ENCODE assay signal across 9 cellular contexts in the genomic region with DNA sequence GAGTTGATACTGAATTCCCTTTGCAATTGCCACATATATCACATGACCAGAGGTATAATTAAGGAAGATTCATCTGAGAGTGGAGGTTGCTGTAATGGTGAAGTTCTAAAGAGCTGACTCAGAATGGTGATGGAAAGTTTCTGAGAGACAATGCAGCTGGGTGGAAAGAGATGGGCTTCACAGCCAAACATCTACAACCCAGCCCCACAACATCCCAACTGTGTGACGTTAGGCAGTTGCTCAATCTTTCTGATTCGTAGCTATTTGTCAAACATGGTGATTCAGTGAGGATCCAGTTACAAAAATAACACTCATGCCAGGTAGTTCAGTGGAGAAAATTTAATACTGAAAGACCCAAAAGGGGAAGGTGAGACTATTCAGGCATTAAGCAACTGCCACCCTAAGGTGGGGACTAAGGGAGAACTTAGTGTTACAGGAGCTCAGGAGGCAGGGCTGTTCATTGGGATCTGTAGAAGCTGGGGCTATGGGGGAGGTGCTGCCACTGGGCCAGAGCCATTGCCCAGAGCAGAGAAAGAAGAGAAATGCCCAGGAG. TPM values are rescaled to one million over a fixed set of nuclear protein-coding genes. Genes with fewer than 3 reads are reported as not detected.
A peak's percentile ranks its signal among the peaks of the same experiment; 100 is the strongest.
DNase-seq lines count a peak whose midpoint lies in the region; ATAC-seq, FAIRE-seq and TF ChIP-seq lines count a peak whose summit lies in the region.
"Had no signal": no experiment of that assay in that cellular context is flagged by ENCODE, and none has a peak within 500 bp of the region (broad histone marks: within the 10 kb centered on the region; RNA-seq: fewer than 3 reads in every experiment).

No MANE protein-coding gene starts in this region.

- peak; percentile 82 for DNase-seq in CD14-positive monocyte (ENCODE audit: low spot score)
- DNase-seq in astrocyte of the hippocampus (ENCODE audit: low read depth, low spot score): peak; percentile 79
- no peak for DNase-seq in C1 segment of cervical spinal cord (lab: John Stamatoyannopoulos, UW)
- DNase-seq in posterior cingulate gyrus: no peak
- no peak for DNase-seq in GM19239 (ENCODE audit: insufficient read length, low spot score)

- no peak overlapping the region for H3K4me3 Mint-ChIP-seq in CD14-positive monocyte
- H3K4me3 Mint-ChIP-seq: central memory CD8-positive, alpha-beta T cell had no signal

- H3K27me3 Mint-ChIP-seq in CD14-positive monocyte (ENCODE audit: low read depth in 3 of 3): no peaks in the 10 kb centered on the region
- H3K27me3 Mint-ChIP-seq: central memory CD8-positive, alpha-beta T cell had no signal

- H3K4me3 ChIP-seq in neutrophil (ENCODE audit: low read depth in 1 of 2, low read length in 1 of 2): no peak overlapping the region

- H3K36me3 Mint-ChIP-seq in CD14-positive monocyte: peaks cover 4 to 12% of the 10 kb centered on the region in 2 donors

- peak overlapping the region; percentile 81 to 95 (median 89) for H3K27ac Mint-ChIP-seq in CD14-positive monocyte

- no peaks in the 10 kb centered on the region for H3K9me3 ChIP-seq in neutrophil

- no peaks in the 10 kb centered on the region for H3K36me3 ChIP-seq in neutrophil

- FAIRE-seq in GM19239 (lab: Jason Lieb, UNC): no peak

- no peaks in the 10 kb centered on the region for H3K27me3 ChIP-seq in neutrophil

- no peak for TF ChIP-seq CTCF in CD14-positive monocyte (IDR thresholded peaks at IDR 0.05)
- no peak for TF ChIP-seq CTCF in neutrophil (IDR thresholded peaks at IDR 0.05)

- ATAC-seq in HG03175 (IDR thresholded peaks at IDR 0.05; ENCODE audit: unreplicated experiment): peak; percentile 10
- ATAC-seq in HG03025 (IDR thresholded peaks at IDR 0.05; ENCODE audit: low FRiP score, unreplicated experiment): no peak

- peak overlapping the region; percentile 37 for H3K27ac ChIP-seq in neutrophil

- H3K4me1 Mint-ChIP-seq in CD14-positive monocyte: peaks cover 44% of the 10 kb centered on the region

- H3K4me1 ChIP-seq in neutrophil (ENCODE audit: control insufficient read depth in 1 of 2, insufficient read depth in 1 of 2, low read depth in 1 of 2, low read length in 1 of 2): peaks cover 13% of the 10 kb centered on the region in 2 experiments

- intact Hi-C loops in CD14-positive monocyte (cut with micrococcal nuclease): loop anchor here in 1 of 2 donors (10.0 kb wide), 1 partner anchor 307 kb away; no protein-coding TSS in a partner anchor
- intact Hi-C loops in posterior cingulate gyrus (cut with DNase I): no loop called here

- peaks cover 0 to 3% (median 0%) of the 10 kb centered on the region in 7 donors for H3K9me3 Mint-ChIP-seq in CD14-positive monocyte
- H3K9me3 Mint-ChIP-seq: central memory CD8-positive, alpha-beta T cell had no signal

RNA-seq across cellular contexts. Expression of gene AFF1, which starts 6.9 kb away (rescaled TPM):
- polyA plus RNA-seq in CD14-positive monocyte: 10 to 100 TPM in 1 of 2 donors, 1 to 10 TPM in 1; 7.5 to 20.9 TPM

RNA-seq across cellular contexts. Expression of gene C4orf36, which starts 35.7 kb away (rescaled TPM):
- under 1 TPM in 1 of 2 donors, not detected in 1; 0.14 TPM for polyA plus RNA-seq in CD14-positive monocyte

Comparison
In these comparisons a context has a peak if more than half of its experiments do, and no peak if none do; other contexts are left out.
1. DNase-seq: peak in CD14-positive monocyte (single experiment) and astrocyte of the hippocampus (single experiment); none in C1 segment of cervical spinal cord (0 of 14), posterior cingulate gyrus (0 of 10) and GM19239 (single experiment).